In genomic region chr1:218298398-218298797, GRCh38 we compare ENCODE assay signal across 18 cellular contexts. TPM values are rescaled to one million over a fixed set of nuclear protein-coding genes. Genes with fewer than 3 reads are reported as not detected.
"Had no signal": no experiment of that assay in that cellular context is flagged by ENCODE, and none has a peak within 500 bp of the region (broad histone marks: within the 10 kb centered on the region; RNA-seq: fewer than 3 reads in every experiment).

No MANE protein-coding gene starts in this region.

- H3K9me3 Mint-ChIP-seq: activated CD4-positive, alpha-beta memory T cell treated with anti-CD3 and anti-CD28 coated beads, Interleukin-2, amount 10 ng/mL, durations not matched to agents 7 days and 5 days; activated T-cell treated with anti-CD3 and anti-CD28 coated beads, Interleukin-2, amount 50 U/mL, for 24 hours; memory B cell; nephron had no signal

- DNase-seq: activated CD4-positive, alpha-beta memory T cell treated with anti-CD3 and anti-CD28 coated beads, Interleukin-2, amount 10 ng/mL, durations not matched to agents 7 days and 5 days; activated CD4-positive, alpha-beta T cell treated with anti-CD3 and anti-CD28 coated beads for 36 hours; activated effector memory CD4-positive, alpha-beta T cell treated with Interleukin-2 at 50 U/mL for 16 hours; activated naive CD4-positive, alpha-beta T cell treated with anti-CD3 and anti-CD28 coated beads, Interleukin-2, amount 50 U/mL, for 16 hours; activated T-cell treated with anti-CD3 and anti-CD28 coated beads, Interleukin-2, amount 50 U/mL, for 24 hours; dorsolateral prefrontal cortex; kidney; left ventricle myocardium inferior; psoas muscle; right lobe of liver; stomach; testis; upper lobe of left lung; WERI-Rb-1 had no signal

- H3K27me3 Mint-ChIP-seq: activated CD4-positive, alpha-beta memory T cell treated with anti-CD3 and anti-CD28 coated beads, Interleukin-2, amount 10 ng/mL, durations not matched to agents 7 days and 5 days; activated CD4-positive, alpha-beta T cell treated with anti-CD3 and anti-CD28 coated beads for 36 hours; activated T-cell treated with anti-CD3 and anti-CD28 coated beads, Interleukin-2, amount 50 U/mL, for 24 hours; memory B cell had no signal

- H3K4me3 ChIP-seq: dorsolateral prefrontal cortex, esophagus muscularis mucosa, hepatocyte, left ventricle myocardium inferior, psoas muscle, right lobe of liver, stomach, testis, upper lobe of left lung had no signal

- H3K27ac ChIP-seq: dorsolateral prefrontal cortex, esophagus muscularis mucosa, hepatocyte, left ventricle myocardium inferior, psoas muscle, right lobe of liver, stomach, testis, upper lobe of left lung, WERI-Rb-1 had no signal

- H3K36me3 ChIP-seq: right lobe of liver had no signal

- H3K27me3 ChIP-seq: dorsolateral prefrontal cortex, esophagus muscularis mucosa, hepatocyte, right lobe of liver, stomach, testis, upper lobe of left lung had no signal

- H3K9me3 ChIP-seq: esophagus muscularis mucosa, left ventricle myocardium inferior, psoas muscle, right lobe of liver, stomach, testis, upper lobe of left lung had no signal

- H3K4me3 Mint-ChIP-seq: activated CD4-positive, alpha-beta memory T cell treated with anti-CD3 and anti-CD28 coated beads, Interleukin-2, amount 10 ng/mL, durations not matched to agents 7 days and 5 days; activated CD4-positive, alpha-beta T cell treated with anti-CD3 and anti-CD28 coated beads for 36 hours; activated T-cell treated with anti-CD3 and anti-CD28 coated beads, Interleukin-2, amount 50 U/mL, for 24 hours; memory B cell; nephron had no signal

- H3K4me1 ChIP-seq: esophagus muscularis mucosa, right lobe of liver, testis had no signal

- H2AFZ ChIP-seq: hepatocyte had no signal

- H3K27ac Mint-ChIP-seq: activated CD4-positive, alpha-beta memory T cell treated with anti-CD3 and anti-CD28 coated beads, Interleukin-2, amount 10 ng/mL, durations not matched to agents 7 days and 5 days; activated CD4-positive, alpha-beta T cell treated with anti-CD3 and anti-CD28 coated beads for 36 hours; activated T-cell treated with anti-CD3 and anti-CD28 coated beads, Interleukin-2, amount 50 U/mL, for 24 hours; memory B cell; nephron had no signal

RNA-seq across cellular contexts. Expression of gene TGFB2, which starts 46.7 kb away (rescaled TPM):
- total RNA-seq: activated CD4-positive, alpha-beta memory T cell treated with anti-CD3 and anti-CD28 coated beads, Interleukin-2, amount 10 ng/mL, durations not matched to agents 7 days and 5 days had no signal
